In genomic region chr9:70510157-70510770, GRCh38 we compare ENCODE assay signal across 8 cellular contexts.
DNase-seq lines count a peak whose midpoint lies in the region; ATAC-seq and TF ChIP-seq lines count a peak whose summit lies in the region.
"Had no signal": no experiment of that assay in that cellular context is flagged by ENCODE, and none has a peak within 500 bp of the region (broad histone marks: within the 10 kb centered on the region; RNA-seq: fewer than 3 reads in every experiment).

No MANE protein-coding gene starts in this region.

- H3K27me3 ChIP-seq in MM.1S (replicated peaks; ENCODE audit: insufficient read depth, low read length) (no peaks in the 10 kb centered on the region), endodermal cell (ENCODE audit: control insufficient read depth, insufficient read depth, low read length, poor library complexity, severe bottlenecking) (no peaks in the 10 kb centered on the region), prostate gland (replicated peaks; ENCODE audit: insufficient read depth) (no peaks in the 10 kb centered on the region)

- peak; percentile 39 for TF ChIP-seq CTCF in GM12865 (IDR thresholded peaks at IDR 0.05; ENCODE audit: insufficient read depth, low read depth, low read length, missing control alignments)
- TF ChIP-seq CTCF in MM.1S (IDR thresholded peaks at IDR 0.05; ENCODE audit: low read length) = peak; percentile 48; the same call in 1 of the 2 replicates
- peak; percentile 72 for TF ChIP-seq CTCF in endodermal cell (conservative IDR thresholded peaks at IDR 0.05)
- peak in 3 of 4 experiments; percentile 37 to 58 (median 49) for TF ChIP-seq CTCF in prostate gland (IDR thresholded peaks at IDR 0.05)

- no peak overlapping the region for H3K9ac ChIP-seq in MM.1S (ENCODE audit: low read length)
- H3K9ac ChIP-seq in endodermal cell (ENCODE audit: extremely low read depth, low read length, poor library complexity, severe bottlenecking) = no peak overlapping the region

- no peaks in the 10 kb centered on the region for H3K79me2 ChIP-seq in MM.1S (ENCODE audit: low read length)

- H3K9me3 ChIP-seq in MM.1S (replicated peaks; ENCODE audit: insufficient read depth, low read length) = no peaks in the 10 kb centered on the region
- H3K9me3 ChIP-seq in endodermal cell (ENCODE audit: control insufficient read depth, low read length) = peaks cover 9% of the 10 kb centered on the region
- no peaks in the 10 kb centered on the region for H3K9me3 ChIP-seq in prostate gland

- no peaks in the 10 kb centered on the region for H4K20me1 ChIP-seq in MM.1S (ENCODE audit: insufficient read depth, low read length)

- no peak for TF ChIP-seq POLR2A in prostate gland (IDR thresholded peaks at IDR 0.05)

- peak; percentile 34 for DNase-seq in GM12865 (ENCODE audit: low read depth)
- DNase-seq in MM.1S = peak; percentile 10
- DNase-seq in endodermal cell = peak; percentile 73
- peak; percentile 22 for DNase-seq in prostate gland (ENCODE audit: low spot score)
- DNase-seq in central memory CD4-positive, alpha-beta T cell = no peak
- DNase-seq: left cardiac atrium had no signal

- no peaks in the 10 kb centered on the region for H3K9me2 ChIP-seq in MM.1S (replicated peaks; ENCODE audit: insufficient read depth, low read length)

- H3K36me3 ChIP-seq in MM.1S (replicated peaks; ENCODE audit: insufficient read depth, low read length) = no peaks in the 10 kb centered on the region
- no peaks in the 10 kb centered on the region for H3K36me3 ChIP-seq in endodermal cell (ENCODE audit: control insufficient read depth, insufficient read depth, low read length)
- no peaks in the 10 kb centered on the region for H3K36me3 ChIP-seq in prostate gland

- H3K9me3 Mint-ChIP-seq in endodermal cell = peaks cover 11% of the 10 kb centered on the region

- 92 to 96% methylated on average over 2 to 3 of the region's 3 CpGs for WGBS in endodermal cell (ENCODE audit: insufficient coverage in 1 of 2, insufficient read length in 1 of 2), 2 experiments
- 85% methylated on average over 3 of the region's 3 CpGs for WGBS in prostate gland

- no peaks in the 10 kb centered on the region for H3F3A ChIP-seq in MM.1S (ENCODE audit: insufficient read depth, low read length)

- H3K36me3 Mint-ChIP-seq in endodermal cell (ENCODE audit: low read depth) = no peaks in the 10 kb centered on the region

- H3K27me3 Mint-ChIP-seq in endodermal cell (ENCODE audit: insufficient read depth) = no peaks in the 10 kb centered on the region

- ATAC-seq in GM21825 (IDR thresholded peaks at IDR 0.05; ENCODE audit: unreplicated experiment) = no peak
- no peak for ATAC-seq in HG02763 (IDR thresholded peaks at IDR 0.05; ENCODE audit: unreplicated experiment)

- no peak overlapping the region for H3K4me2 ChIP-seq in MM.1S (ENCODE audit: low read depth, low read length)

- intact Hi-C loops in prostate gland (cut with DNase I) = no loop called here

- H3K27ac ChIP-seq in MM.1S (ENCODE audit: low read length) = no peak overlapping the region
- no peak overlapping the region for H3K27ac ChIP-seq in endodermal cell (ENCODE audit: low read depth, low read length)
- H3K27ac ChIP-seq in prostate gland = no peak overlapping the region

- H3K4me1 ChIP-seq in MM.1S (ENCODE audit: low read length) (no peaks in the 10 kb centered on the region), endodermal cell (ENCODE audit: control insufficient read depth, insufficient read depth, low read length) (no peaks in the 10 kb centered on the region), prostate gland (replicated peaks) (no peaks in the 10 kb centered on the region)

- no peak overlapping the region for H2AFZ ChIP-seq in MM.1S (ENCODE audit: low read length)

- H3K4me3 ChIP-seq in GM12865 (ENCODE audit: low read depth, low read length) (no peak overlapping the region), MM.1S (ENCODE audit: low read length) (no peak overlapping the region), endodermal cell (ENCODE audit: low read length) (no peak overlapping the region), prostate gland (no peak overlapping the region)

- no peaks in the 10 kb centered on the region for H3K4me1 Mint-ChIP-seq in endodermal cell

- H3K4me3 Mint-ChIP-seq in endodermal cell = no peak overlapping the region

- no peak overlapping the region for H3K27ac Mint-ChIP-seq in endodermal cell
